Comparison of ENCODE assay signal across 14 cellular contexts in the genomic region with DNA sequence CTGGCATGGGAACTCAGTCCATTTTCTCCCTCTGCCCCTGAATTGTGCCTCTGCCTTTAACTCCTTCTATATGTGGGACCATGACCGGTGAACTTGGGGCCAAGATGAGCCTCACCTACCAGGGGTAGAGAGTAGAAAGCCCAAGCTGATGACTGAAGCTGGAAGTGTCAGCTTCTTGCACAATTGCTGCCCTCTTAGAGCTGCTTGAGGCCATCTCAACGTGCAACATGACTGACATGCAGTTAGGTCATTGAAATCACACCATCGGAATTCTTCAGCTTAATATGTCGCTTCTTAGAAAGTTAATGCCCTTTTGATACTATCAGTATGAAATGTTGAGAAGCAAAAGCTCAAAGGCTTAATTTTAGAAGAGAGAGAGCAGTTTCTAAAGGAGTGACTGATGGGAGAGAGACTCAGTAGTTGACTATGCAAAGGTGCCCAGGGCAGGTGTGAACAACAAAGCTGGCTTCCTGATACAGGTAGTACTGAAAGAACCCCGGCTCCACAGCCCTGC.
A peak's percentile ranks its signal among the peaks of the same experiment; 100 is the strongest.
DNase-seq lines count a peak whose midpoint lies in the region; ATAC-seq and TF ChIP-seq lines count a peak whose summit lies in the region.
"Had no signal": no experiment of that assay in that cellular context is flagged by ENCODE, and none has a peak within 500 bp of the region (broad histone marks: within the 10 kb centered on the region; RNA-seq: fewer than 3 reads in every experiment).

No MANE protein-coding gene starts in this region.

- intact Hi-C loops in IMR-90 (cut with micrococcal nuclease): no loop called here

- H3K9ac ChIP-seq in IMR-90 (ENCODE audit: low read depth, low read length) (no peak overlapping the region), neuronal stem cell (ENCODE audit: low read depth, low read length, poor library complexity) (no peak overlapping the region)

- in situ Hi-C loops in IMR-90 (cut with MboI; ENCODE audit: low sequenced_read_pairs): no loop called here

- H4K8ac ChIP-seq in IMR-90 (ENCODE audit: low read depth in 2 of 2, low read length in 2 of 2): no peak overlapping the region
- H4K8ac ChIP-seq in neuronal stem cell (ENCODE audit: low read depth, low read length): no peak overlapping the region

- no peak overlapping the region for H2BK20ac ChIP-seq in IMR-90 (ENCODE audit: low read depth, low read length)

- no peaks in the 10 kb centered on the region for H3K36me3 ChIP-seq in IMR-90 (ENCODE audit: control insufficient read depth, insufficient read depth, low read length)
- H3K36me3 ChIP-seq in neuronal stem cell (replicated peaks in 1 of 2; ENCODE audit: control insufficient read depth in 2 of 2, insufficient read depth in 2 of 2, low read length in 2 of 2): no peaks in the 10 kb centered on the region

- no peak overlapping the region for H3K56ac ChIP-seq in IMR-90 (ENCODE audit: extremely low read depth, insufficient read depth, low read length)

- no peak overlapping the region for H4K5ac ChIP-seq in IMR-90 (ENCODE audit: low read depth, low read length)

- H3K4me1 ChIP-seq in IMR-90 (ENCODE audit: control insufficient read depth, insufficient read depth, low read length) (peaks cover 4% of the 10 kb centered on the region; the same call in 1 of the 2 replicates), neuronal stem cell (ENCODE audit: control insufficient read depth in 2 of 2, insufficient read depth in 1 of 2, low read depth in 1 of 2, low read length in 2 of 2) (peaks cover 0 to 5% of the 10 kb centered on the region in 2 donors)

- H2AFZ ChIP-seq in IMR-90 (replicated peaks; ENCODE audit: low read length, poor library complexity) (no peak overlapping the region), neuronal stem cell (ENCODE audit: low read length) (no peak overlapping the region)

- TF ChIP-seq CTCF in IMR-90 (conservative IDR thresholded peaks at IDR 0.05; ENCODE audit: low read depth, low read length): no peak

- H3K4me3 Mint-ChIP-seq in effector memory CD8-positive, alpha-beta T cell: no peak overlapping the region
- H3K4me3 Mint-ChIP-seq: B cell; CD4-positive, alpha-beta memory T cell had no signal

- H2BK5ac ChIP-seq in IMR-90 (ENCODE audit: low read depth, low read length, poor library complexity, severe bottlenecking) (no peak overlapping the region), neuronal stem cell (ENCODE audit: low read length) (no peak overlapping the region)

- H3K27me3 ChIP-seq in IMR-90 (ENCODE audit: control insufficient read depth, insufficient read depth, low read length) (no peaks in the 10 kb centered on the region), neuronal stem cell (ENCODE audit: control insufficient read depth in 3 of 3, insufficient read depth in 3 of 3, low read depth in 1 of 3, low read length in 3 of 3) (no peaks in the 10 kb centered on the region)

- H3K4me3 ChIP-seq in IMR-90 (ENCODE audit: insufficient read depth, low read depth, low read length): no peak overlapping the region
- peak overlapping the region in 1 of 2 donors; percentile 60 for H3K4me3 ChIP-seq in neuronal stem cell (ENCODE audit: low read length in 2 of 2)

- no TSS peak for BruUV-seq in IMR-90 (replicated peaks; lab: Mats Ljungman, UMichigan)

- no peaks in the 10 kb centered on the region for H4K20me1 ChIP-seq in IMR-90 (ENCODE audit: insufficient read depth, low read length)

- H3K9me1 ChIP-seq in IMR-90 (ENCODE audit: insufficient read depth, low read length): no peaks in the 10 kb centered on the region; the same call in 1 of the 2 replicates

- H2BK15ac ChIP-seq in IMR-90 (ENCODE audit: low read depth, low read length) (no peak overlapping the region), neuronal stem cell (ENCODE audit: low read length) (no peak overlapping the region)

- H2AK5ac ChIP-seq in IMR-90 (ENCODE audit: low read depth, low read length) (no peak overlapping the region), neuronal stem cell (ENCODE audit: low read depth, low read length) (no peak overlapping the region)

- no peak for TF ChIP-seq RAD21 in IMR-90 (IDR thresholded peaks at IDR 0.05; ENCODE audit: low read length)

- no peak for TF ChIP-seq POLR2A in IMR-90 (IDR thresholded peaks at IDR 0.05; ENCODE audit: low read depth, low read length)

- DNase-seq in IMR-90: no peak
- peak; percentile 28 for DNase-seq in amniotic epithelial cell (ENCODE audit: low read depth)
- DNase-seq in epithelial cell of prostate (ENCODE audit: low read depth, low spot score): no peak
- no peak for DNase-seq in neuronal stem cell (ENCODE audit: low spot score)
- no peak for DNase-seq in NCI-H526 treated with DMSO at 0.1 percent for 48 hours (lab: John Stamatoyannopoulos, UW)
- no peak for DNase-seq in effector memory CD8-positive, alpha-beta T cell
- DNase-seq in NCI-H345 treated with DMSO at 0.1 percent for 48 hours (lab: John Stamatoyannopoulos, UW; ENCODE audit: unreplicated experiment): no peak
- DNase-seq: CD4-positive, alpha-beta memory T cell; DMS79 had no signal

- 100% methylated on average over 1 of the region's 5 CpGs; no CpG with 5 or more reads in 1 of the 2 experiments for WGBS in IMR-90 (ENCODE audit: extremely low coverage in 2 of 2, insufficient read length in 1 of 2), 2 experiments
- no CpG with 5 or more reads among the region's 5 CpGs for WGBS in neuronal stem cell (ENCODE audit: extremely low coverage in 2 of 2, insufficient read length in 2 of 2, insufficient replicate concordance in 1 of 2), 2 donors

- peaks cover 30 to 46% of the 10 kb centered on the region in 2 donors for H3K27me3 Mint-ChIP-seq in effector memory CD8-positive, alpha-beta T cell

- H3K27ac ChIP-seq in IMR-90 (ENCODE audit: insufficient read depth, low read length) (no peak overlapping the region), epithelial cell of prostate (peak overlapping the region; percentile 1), neuronal stem cell (replicated peaks; ENCODE audit: low read length) (no peak overlapping the region)
- H3K27ac ChIP-seq: C4-2B, HL-60 had no signal

- ATAC-seq in IMR-90 (ENCODE audit: low read depth) (no peak), HG03442 (IDR thresholded peaks at IDR 0.05; ENCODE audit: unreplicated experiment) (no peak)
- no peak for ATAC-seq in effector memory CD8-positive, alpha-beta T cell (replicated peaks)
- ATAC-seq: HCT116 had no signal

- H3K9me3 ChIP-seq in IMR-90 (ENCODE audit: control insufficient read depth, insufficient read depth, low read length) (no peaks in the 10 kb centered on the region), neuronal stem cell (replicated peaks in 1 of 2; ENCODE audit: control insufficient read depth in 2 of 2, insufficient read depth in 1 of 2, low read depth in 1 of 2, low read length in 2 of 2) (no peaks in the 10 kb centered on the region)

- H3K9me3 Mint-ChIP-seq in effector memory CD8-positive, alpha-beta T cell: no peaks in the 10 kb centered on the region
- H3K9me3 Mint-ChIP-seq: CD4-positive, alpha-beta memory T cell had no signal

- H3K18ac ChIP-seq in IMR-90 (ENCODE audit: low read depth, low read length) (no peak overlapping the region), neuronal stem cell (ENCODE audit: low read length) (peak overlapping the region; percentile 20)

- no peaks in the 10 kb centered on the region for H3K4me1 Mint-ChIP-seq in effector memory CD8-positive, alpha-beta T cell (ENCODE audit: low read depth in 2 of 2)
- H3K4me1 Mint-ChIP-seq: B cell; CD4-positive, alpha-beta memory T cell had no signal

- POLR2A ChIA-PET in IMR-90 (lab: Charles Lee; ENCODE audit: unreplicated experiment): no interaction called here

- no peak overlapping the region for H3K4me2 ChIP-seq in IMR-90 (ENCODE audit: low read depth, low read length)
- H3K4me2 ChIP-seq in neuronal stem cell (ENCODE audit: insufficient read depth, low read length, poor library complexity, severe bottlenecking): no peak overlapping the region

- H3K79me1 ChIP-seq in IMR-90 (ENCODE audit: low read depth in 1 of 2, low read length in 2 of 2): no peaks in the 10 kb centered on the region
- H3K79me1 ChIP-seq in neuronal stem cell (ENCODE audit: low read depth, low read length): no peaks in the 10 kb centered on the region

- H3K27ac Mint-ChIP-seq in effector memory CD8-positive, alpha-beta T cell: no peak overlapping the region
- H3K27ac Mint-ChIP-seq: B cell; CD4-positive, alpha-beta memory T cell had no signal

- H2BK12ac ChIP-seq in neuronal stem cell (ENCODE audit: low read length): no peak overlapping the region

- H3K4ac ChIP-seq in IMR-90 (ENCODE audit: low read depth, low read length) (no peak overlapping the region), neuronal stem cell (ENCODE audit: low read length) (no peak overlapping the region)

- dilution Hi-C loops in IMR-90 (cut with HindIII; ENCODE audit: low sequenced_read_pairs, unreplicated experiment): no loop called here

- H2BK120ac ChIP-seq in IMR-90 (ENCODE audit: low read depth, low read length) (no peak overlapping the region), neuronal stem cell (ENCODE audit: low read depth, low read length) (no peak overlapping the region)

- H3K14ac ChIP-seq in IMR-90 (replicated peaks; ENCODE audit: low read depth, low read length) (no peak overlapping the region), neuronal stem cell (ENCODE audit: low read length) (no peak overlapping the region)

- H4K91ac ChIP-seq in IMR-90 (ENCODE audit: insufficient read depth, low read depth, low read length): no peak overlapping the region
- no peak overlapping the region for H4K91ac ChIP-seq in neuronal stem cell (ENCODE audit: low read depth, low read length, poor library complexity)

- H2AK9ac ChIP-seq in IMR-90 (replicated peaks; ENCODE audit: low read depth, low read length, poor library complexity): no peak overlapping the region

- peaks cover 4% of the 10 kb centered on the region for H3K36me3 Mint-ChIP-seq in effector memory CD8-positive, alpha-beta T cell (ENCODE audit: insufficient read depth)
- H3K36me3 Mint-ChIP-seq: CD4-positive, alpha-beta memory T cell had no signal

- H3K23ac ChIP-seq in IMR-90 (ENCODE audit: low read depth, low read length) (no peak overlapping the region), neuronal stem cell (ENCODE audit: low read depth, low read length, poor library complexity) (no peak overlapping the region)

- CTCF ChIA-PET in IMR-90 (lab: Yijun Ruan, JAX): no interaction called here

TF ChIP-seq in IMR-90, 13 proteins besides CTCF, POLR2A, EP300 and RAD21:
- TF ChIP-seq FOS (IDR thresholded peaks at IDR 0.05; ENCODE audit: low read depth, low read length) (no peak), CEBPB (IDR thresholded peaks at IDR 0.05; ENCODE audit: low read depth, low read length) (peak; percentile 45; the same call in 1 of the 2 replicates)
- TF ChIP-seq, protein P1, sequence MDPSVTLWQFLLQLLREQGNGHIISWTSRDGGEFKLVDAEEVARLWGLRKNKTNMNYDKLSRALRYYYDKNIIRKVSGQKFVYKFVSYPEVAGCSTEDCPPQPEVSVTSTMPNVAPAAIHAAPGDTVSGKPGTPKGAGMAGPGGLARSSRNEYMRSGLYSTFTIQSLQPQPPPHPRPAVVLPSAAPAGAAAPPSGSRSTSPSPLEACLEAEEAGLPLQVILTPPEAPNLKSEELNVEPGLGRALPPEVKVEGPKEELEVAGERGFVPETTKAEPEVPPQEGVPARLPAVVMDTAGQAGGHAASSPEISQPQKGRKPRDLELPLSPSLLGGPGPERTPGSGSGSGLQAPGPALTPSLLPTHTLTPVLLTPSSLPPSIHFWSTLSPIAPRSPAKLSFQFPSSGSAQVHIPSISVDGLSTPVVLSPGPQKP (IDR thresholded peaks at IDR 0.05; ENCODE audit: borderline replicate concordance, low read depth, low read length): no peak
